Comparison of ENCODE assay signal across 13 cellular contexts in the genomic region with DNA sequence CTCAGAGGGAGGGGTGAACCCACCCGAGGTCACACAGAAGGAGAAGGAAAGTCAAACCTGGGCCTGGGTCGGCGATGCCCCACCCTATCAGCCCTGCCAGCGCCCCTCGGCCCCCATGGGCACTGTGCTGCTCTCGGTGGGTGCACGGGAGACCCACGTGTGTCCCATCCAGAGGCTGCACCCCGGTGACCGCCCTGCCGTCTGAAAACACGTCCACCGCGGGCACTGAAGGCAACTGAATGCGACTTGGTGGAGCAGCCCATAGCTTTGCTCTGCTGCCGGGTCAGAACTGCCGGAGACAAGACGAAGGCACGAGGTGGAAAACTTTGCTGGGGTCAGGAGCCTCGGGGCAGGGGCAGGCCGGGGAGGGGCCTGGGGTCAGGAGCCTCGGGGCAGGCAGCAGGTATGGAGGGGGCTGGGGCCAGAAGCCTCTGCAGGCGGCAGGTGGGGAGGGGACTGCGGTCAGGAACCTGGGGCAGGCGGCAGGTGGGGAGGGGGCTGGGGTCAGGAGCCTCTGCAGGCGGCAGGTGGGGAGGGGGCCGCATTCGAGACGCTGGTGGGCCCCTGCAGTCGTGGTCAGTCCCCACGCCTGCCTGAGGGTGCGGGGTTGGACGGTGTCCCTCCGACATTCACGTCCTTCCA. TPM values are rescaled to one million over a fixed set of nuclear protein-coding genes. Genes with fewer than 3 reads are reported as not detected.
DNase-seq lines count a peak whose midpoint lies in the region; ATAC-seq and TF ChIP-seq lines count a peak whose summit lies in the region.
"Had no signal": no experiment of that assay in that cellular context is flagged by ENCODE, and none has a peak within 500 bp of the region (broad histone marks: within the 10 kb centered on the region; RNA-seq: fewer than 3 reads in every experiment).

No MANE protein-coding gene starts in this region.

- H3K9ac ChIP-seq in IMR-90 (ENCODE audit: low read depth, low read length): no peak overlapping the region

- no peak for TF ChIP-seq CTCF in IMR-90 (conservative IDR thresholded peaks at IDR 0.05; ENCODE audit: low read depth, low read length)
- TF ChIP-seq CTCF in suprapubic skin (IDR thresholded peaks at IDR 0.05): no peak
- TF ChIP-seq CTCF in mucosa of descending colon (IDR thresholded peaks at IDR 0.05): no peak

- no peak overlapping the region for H3K4me2 ChIP-seq in IMR-90 (ENCODE audit: low read depth, low read length)

- peak overlapping the region; percentile 41; the same call in 1 of the 2 replicates for H4K91ac ChIP-seq in IMR-90 (ENCODE audit: insufficient read depth, low read depth, low read length)

- no peak overlapping the region; a peak in 1 of 4 replicates for H4K8ac ChIP-seq in IMR-90 (ENCODE audit: low read depth in 2 of 2, low read length in 2 of 2)

- H2AK9ac ChIP-seq in IMR-90 (replicated peaks; ENCODE audit: low read depth, low read length, poor library complexity): no peak overlapping the region

- no peak for TF ChIP-seq POLR2A in IMR-90 (IDR thresholded peaks at IDR 0.05; ENCODE audit: low read depth, low read length)
- no peak for TF ChIP-seq POLR2A in suprapubic skin (IDR thresholded peaks at IDR 0.05)

- dilution Hi-C loops in IMR-90 (cut with HindIII; ENCODE audit: low sequenced_read_pairs, unreplicated experiment): no loop called here

- H2BK5ac ChIP-seq in IMR-90 (ENCODE audit: low read depth, low read length, poor library complexity, severe bottlenecking): no peak overlapping the region

- H2BK20ac ChIP-seq in IMR-90 (ENCODE audit: low read depth, low read length): no peak overlapping the region

- peak overlapping the region; percentile 64 for H2AK5ac ChIP-seq in IMR-90 (ENCODE audit: low read depth, low read length)

- intact Hi-C loops in IMR-90 (cut with micrococcal nuclease): loop anchor here (2.0 to 10.0 kb wide), 4 partner anchors 29 to 535 kb away; no protein-coding TSS in a partner anchor
- intact Hi-C loops in mucosa of descending colon (cut with DNase I, micrococcal nuclease): loop anchor here in 1 of 2 donors (5.0 kb wide), 1 partner anchor 33 kb away; a partner anchor contains a TSS

- peaks cover 4% of the 10 kb centered on the region; the same call in 1 of the 2 replicates for H3K9me1 ChIP-seq in IMR-90 (ENCODE audit: insufficient read depth, low read length)

- 0 out of 3 replicates have a peak overlapping the region, but pooled peaks have one; percentile 9 for H2BK15ac ChIP-seq in IMR-90 (ENCODE audit: low read depth, low read length)

- H3K36me3 ChIP-seq in IMR-90 (ENCODE audit: control insufficient read depth, insufficient read depth, low read length) (peaks cover 6% of the 10 kb centered on the region; the same call in 1 of the 2 replicates), ectodermal cell (ENCODE audit: control insufficient read depth, insufficient read depth, low read length) (no peaks in the 10 kb centered on the region), muscle layer of duodenum (ENCODE audit: control insufficient read depth in 1 of 2, insufficient read depth in 2 of 2, low read length in 2 of 2) (peaks cover 0 to 19% of the 10 kb centered on the region in 2 donors), suprapubic skin (peaks cover 3% of the 10 kb centered on the region), mucosa of descending colon (ENCODE audit: low read depth) (no peaks in the 10 kb centered on the region)

- no peak overlapping the region for H3K23ac ChIP-seq in IMR-90 (ENCODE audit: low read depth, low read length)

- CTCF ChIA-PET in IMR-90 (lab: Yijun Ruan, JAX): no interaction called here

- WGBS in IMR-90 (ENCODE audit: extremely low coverage in 2 of 2, insufficient read length in 1 of 2), 2 experiments: 86% methylated on average over 28 of the region's 35 CpGs; no CpG with 5 or more reads in 1 of the 2 experiments
- 76% methylated on average over 35 of the region's 35 CpGs for WGBS in ectodermal cell, 2 experiments
- 80% methylated on average over 22 of the region's 35 CpGs for WGBS in suprapubic skin

- POLR2A ChIA-PET in IMR-90 (lab: Charles Lee; ENCODE audit: unreplicated experiment): no interaction called here

- peaks cover 15 to 68% of the 10 kb centered on the region in 2 experiments for H3K79me1 ChIP-seq in IMR-90 (ENCODE audit: low read depth in 1 of 2, low read length in 2 of 2)

- no peak overlapping the region; the same call in 1 of the 2 replicates for H3K4ac ChIP-seq in IMR-90 (ENCODE audit: low read depth, low read length)

- no peak for ATAC-seq in IMR-90 (ENCODE audit: low read depth)
- no peak for ATAC-seq in mucosa of descending colon
- ATAC-seq: naive thymus-derived CD4-positive, alpha-beta T cell had no signal

- no TSS peak for BruUV-seq in IMR-90 (replicated peaks; lab: Mats Ljungman, UMichigan)

- no peak overlapping the region; the same call in 1 of the 2 replicates for H4K5ac ChIP-seq in IMR-90 (ENCODE audit: low read depth, low read length)

- no peak overlapping the region for H3K56ac ChIP-seq in IMR-90 (ENCODE audit: extremely low read depth, insufficient read depth, low read length)

- in situ Hi-C loops in IMR-90 (cut with MboI; ENCODE audit: low sequenced_read_pairs): loop anchor here (5.0 kb wide), 1 partner anchor 33 kb away; a partner anchor contains a TSS

- TF ChIP-seq EP300 in suprapubic skin (IDR thresholded peaks at IDR 0.05): no peak

- H2BK120ac ChIP-seq in IMR-90 (ENCODE audit: low read depth, low read length): no peak overlapping the region

- no peak overlapping the region for H3K14ac ChIP-seq in IMR-90 (replicated peaks; ENCODE audit: low read depth, low read length)

- no peaks in the 10 kb centered on the region for H3K9me3 ChIP-seq in IMR-90 (ENCODE audit: control insufficient read depth, insufficient read depth, low read length)
- H3K9me3 ChIP-seq in ectodermal cell (ENCODE audit: control insufficient read depth, low read length): no peaks in the 10 kb centered on the region
- H3K9me3 ChIP-seq in muscle layer of duodenum (ENCODE audit: control insufficient read depth in 1 of 2, low read length in 2 of 2): no peaks in the 10 kb centered on the region
- no peaks in the 10 kb centered on the region for H3K9me3 ChIP-seq in suprapubic skin
- no peaks in the 10 kb centered on the region for H3K9me3 ChIP-seq in mucosa of descending colon

- TF ChIP-seq RAD21 in IMR-90 (IDR thresholded peaks at IDR 0.05; ENCODE audit: low read length): no peak

- H3K27me3 ChIP-seq in IMR-90 (ENCODE audit: control insufficient read depth, insufficient read depth, low read length) (no peaks in the 10 kb centered on the region), ectodermal cell (ENCODE audit: control insufficient read depth, insufficient read depth, low read length, poor library complexity, severe bottlenecking) (no peaks in the 10 kb centered on the region), muscle layer of duodenum (ENCODE audit: low read depth, low read length) (no peaks in the 10 kb centered on the region), suprapubic skin (no peaks in the 10 kb centered on the region)

- H3K4me3 ChIP-seq in IMR-90 (ENCODE audit: insufficient read depth, low read depth, low read length) (no peak overlapping the region), ectodermal cell (ENCODE audit: insufficient read depth, low read depth, low read length) (no peak overlapping the region), muscle layer of duodenum (ENCODE audit: low read depth in 1 of 2, low read length in 2 of 2) (peak overlapping the region in 1 of 2 donors; percentile 52), suprapubic skin (no peak overlapping the region), mucosa of descending colon (no peak overlapping the region)

- H3K18ac ChIP-seq in IMR-90 (ENCODE audit: low read depth, low read length): no peak overlapping the region

- H4K20me1 ChIP-seq in IMR-90 (ENCODE audit: insufficient read depth, low read length): peaks cover 32% of the 10 kb centered on the region

- H2AFZ ChIP-seq in IMR-90 (replicated peaks; ENCODE audit: low read length, poor library complexity): no peak overlapping the region

- no peak for DNase-seq in IMR-90
- no peak for DNase-seq in suprapubic skin (ENCODE audit: low spot score in 2 of 2)
- DNase-seq in activated CD4-positive, CD25-positive, alpha-beta regulatory T cell treated with anti-CD3 and anti-CD28 coated beads, Interleukin-2, amount 50 U/mL, for 72 hours: no peak
- no peak for DNase-seq in NCI-H526 treated with DMSO at 0.1 percent for 48 hours (lab: John Stamatoyannopoulos, UW)
- no peak for DNase-seq in NCI-H146 (lab: John Stamatoyannopoulos, UW)
- no peak for DNase-seq in mucosa of descending colon
- DNase-seq: activated naive CD8-positive, alpha-beta T cell treated with anti-CD3 and anti-CD28 coated beads, Interleukin-2, amount 10 ng/mL, durations not matched to agents 7 days and 5 days; naive thymus-derived CD4-positive, alpha-beta T cell; NCI-H1105 treated with DMSO at 0.1 percent for 48 hours; NCI-H446 treated with DMSO at 0.1 percent for 48 hours; RPMI8226 had no signal

- H3K4me1 ChIP-seq in IMR-90 (ENCODE audit: control insufficient read depth, insufficient read depth, low read length) (peaks cover 22% of the 10 kb centered on the region), ectodermal cell (ENCODE audit: control insufficient read depth, insufficient read depth, low read length) (peaks cover 46% of the 10 kb centered on the region), muscle layer of duodenum (ENCODE audit: control insufficient read depth in 1 of 2, insufficient read depth in 2 of 2, low read length in 2 of 2) (peaks cover 0 to 58% of the 10 kb centered on the region in 2 donors), suprapubic skin (peaks cover 53% of the 10 kb centered on the region), mucosa of descending colon (ENCODE audit: low read depth) (peaks cover 15% of the 10 kb centered on the region)

- no peak overlapping the region for H3K27ac ChIP-seq in IMR-90 (ENCODE audit: insufficient read depth, low read length)
- peak overlapping the region; percentile 55 for H3K27ac ChIP-seq in ectodermal cell (ENCODE audit: insufficient read depth, low read depth, low read length, poor library complexity, severe bottlenecking)
- peak overlapping the region; percentile 79 for H3K27ac ChIP-seq in muscle layer of duodenum (ENCODE audit: low read length)
- H3K27ac ChIP-seq in suprapubic skin: peak overlapping the region; percentile 89

RNA-seq across cellular contexts. Expression of a gene that starts 30.5 kb away (rescaled TPM):
- total RNA-seq in IMR-90 (2012; rRNA removed): 10.8 and 13.6 TPM in 2 replicates
- polyA plus RNA-seq in IMR-90 (2012; rRNA removed): 23.3 and 28.0 TPM in 2 replicates
- polyA plus RNA-seq in IMR-90 (2012; cell fraction: cytosol; rRNA removed): 14.8 and 28.7 TPM in 2 replicates
- polyA plus RNA-seq in IMR-90 (2012; cell fraction: nucleus; rRNA removed; ENCODE audit: low replicate concordance): 21.1 and 41.9 TPM in 2 replicates
- 48.9 TPM for polyA plus RNA-seq in ectodermal cell (2013, experiment 1 of 4)
- 46.0 TPM for polyA plus RNA-seq in ectodermal cell (2013, experiment 2 of 4)
- 28.5 TPM for polyA plus RNA-seq in ectodermal cell (2013, experiment 3 of 4)
- 32.1 TPM for polyA plus RNA-seq in ectodermal cell (2013, experiment 4 of 4)
- total RNA-seq in suprapubic skin: 10 to 100 TPM; 16.5 to 25.7 (median 20.8) TPM
- 10 to 100 TPM; 23.1 to 95.2 (median 23.2) TPM for total RNA-seq in mucosa of descending colon

RNA-seq across cellular contexts. Expression of a gene that starts 38.4 kb away (rescaled TPM):
- total RNA-seq in IMR-90 (2012; rRNA removed) (not detected in 2 replicates), suprapubic skin (10 to 100 TPM; 11.4 to 28.1 (median 20.1) TPM), mucosa of descending colon (100 to 1,000 TPM; 167 to 357 (median 285) TPM)
- polyA plus RNA-seq in IMR-90 (2012; rRNA removed): not detected in 2 replicates
- 0.03 TPM in 1 of 2 replicates, not detected in the other for polyA plus RNA-seq in IMR-90 (2012; cell fraction: cytosol; rRNA removed)
- not detected in 2 replicates for polyA plus RNA-seq in IMR-90 (2012; cell fraction: nucleus; rRNA removed; ENCODE audit: low replicate concordance)
- polyA plus RNA-seq in ectodermal cell (2013, experiment 1 of 4): 17.7 TPM
- 26.8 TPM for polyA plus RNA-seq in ectodermal cell (2013, experiment 2 of 4)
- polyA plus RNA-seq in ectodermal cell (2013, experiment 3 of 4): 19.8 TPM
- 23.9 TPM for polyA plus RNA-seq in ectodermal cell (2013, experiment 4 of 4)

RNA-seq across cellular contexts. Expression of a gene that starts 43.1 kb away (rescaled TPM):
- total RNA-seq in IMR-90 (2012; rRNA removed) (10.8 and 12.8 TPM in 2 replicates), suprapubic skin (10 to 100 TPM; 22.6 to 29.9 (median 27.9) TPM), mucosa of descending colon (10 to 100 TPM; 22.4 to 26.8 (median 22.6) TPM)
- 19.5 and 25.1 TPM in 2 replicates for polyA plus RNA-seq in IMR-90 (2012; rRNA removed)
- polyA plus RNA-seq in IMR-90 (2012; cell fraction: cytosol; rRNA removed): 16.4 and 29.5 TPM in 2 replicates
- polyA plus RNA-seq in IMR-90 (2012; cell fraction: nucleus; rRNA removed; ENCODE audit: low replicate concordance): 48.6 and 103 TPM in 2 replicates
- polyA plus RNA-seq in ectodermal cell (2013, experiment 1 of 4): 32.3 TPM
- polyA plus RNA-seq in ectodermal cell (2013, experiment 2 of 4): 32.3 TPM
- polyA plus RNA-seq in ectodermal cell (2013, experiment 3 of 4): 27.7 TPM
- polyA plus RNA-seq in ectodermal cell (2013, experiment 4 of 4): 30.8 TPM

Comparison
In these comparisons a context has a peak if more than half of its experiments do, and no peak if none do; other contexts are left out.
1. RNA of a gene that starts 38.4 kb away (total RNA-seq): 167 to 357 TPM in mucosa of descending colon and 11.4 to 28.1 TPM in suprapubic skin; not detected in IMR-90; every median in the first group is over 10 times any median in the second.